ENCODE assay signal across 32 cellular contexts in genomic region chr13:48241651-48242050, GRCh38. TPM values are rescaled to one million over a fixed set of nuclear protein-coding genes. Genes with fewer than 3 reads are reported as not detected.
DNase-seq lines count a peak whose midpoint lies in the region; ATAC-seq, FAIRE-seq and TF ChIP-seq lines count a peak whose summit lies in the region.
"Had no signal": no experiment of that assay in that cellular context is flagged by ENCODE, and none has a peak within 500 bp of the region (broad histone marks: within the 10 kb centered on the region; RNA-seq: fewer than 3 reads in every experiment).

No MANE protein-coding gene starts in this region.

- H3K27me3 Mint-ChIP-seq in CD4-positive, alpha-beta T cell, result no peaks in the 10 kb centered on the region
- H3K27me3 Mint-ChIP-seq: stimulated activated naive B cell treated with anti-CD40 and anti-IgM and Interleukin-4, amounts not matched to agents 10 μg/mL and 1 μg/mL and 100 μg/mL, for 72 hours had no signal

- DNase-seq in CD4-positive, alpha-beta T cell, result no peak
- no peak for DNase-seq in COLO668 (lab: John Stamatoyannopoulos, UW; ENCODE audit: unreplicated experiment)
- no peak for DNase-seq in left ventricle myocardium superior
- DNase-seq: activated CD4-positive, alpha-beta T cell treated with anti-CD3 and anti-CD28 coated beads, Interleukin-2, amount 50 U/mL, for 48 hours; activated CD4-positive, CD25-positive, alpha-beta regulatory T cell treated with anti-CD3 and anti-CD28 coated beads, Interleukin-2, amount 50 U/mL, for 72 hours; activated CD8-positive, alpha-beta memory T cell treated with anti-CD3 and anti-CD28 coated beads, Interleukin-2, amount 50 U/mL, for 4 hours; Calu3; DMS79; effector CD8-positive, alpha-beta T cell; glutamatergic neuron; H9; islet precursor cell; left ventricle myocardium inferior; NCI-H2029 treated with DMSO at 0.1 percent for 48 hours; NCI-H526; nucleus accumbens; OCI-M1; stimulated activated naive B cell treated with anti-CD40 and anti-IgM and Interleukin-4, amounts not matched to agents 10 μg/mL and 1 μg/mL and 100 μg/mL, for 72 hours; testis had no signal

- H3K36me3 ChIP-seq in Loucy (ENCODE audit: insufficient read depth, low read length) (no peaks in the 10 kb centered on the region), neutrophil (peaks cover 80% of the 10 kb centered on the region)
- H3K36me3 ChIP-seq: cardiac muscle cell, prostate gland had no signal

- no peaks in the 10 kb centered on the region for H3K9me3 Mint-ChIP-seq in CD4-positive, alpha-beta T cell
- H3K9me3 Mint-ChIP-seq: activated naive CD4-positive, alpha-beta T cell treated with anti-CD3 and anti-CD28 coated beads, Interleukin-2, amount 50 U/mL, for 72 hours; activated T-helper 2 cell treated with anti-CD3 and anti-CD28 coated beads, Interferon-gamma antibody, Interleukin-2, Interleukin-4, amounts not matched to agents 10 μg/mL and 5 μg/mL and 100 μg/mL, durations not matched to agents 14 hours and 24 hours and 36 hours; H9; stimulated activated naive B cell treated with anti-CD40 and anti-IgM and Interleukin-4, amounts not matched to agents 10 μg/mL and 1 μg/mL and 100 μg/mL, for 72 hours had no signal

- peaks cover 91% of the 10 kb centered on the region for H3K79me2 ChIP-seq in Loucy (ENCODE audit: insufficient read depth, low read length)

- no peak overlapping the region for H3K27ac ChIP-seq in CD4-positive, alpha-beta T cell (ENCODE audit: low read depth, low read length)
- peak overlapping the region; percentile 99 for H3K27ac ChIP-seq in neutrophil
- H3K27ac ChIP-seq: ascending aorta, BLaER1, cardiac muscle cell, coronary artery, left ventricle myocardium inferior, prostate gland, testis, vagina had no signal

- H3K4me3 ChIP-seq in Loucy (ENCODE audit: low read length, poor library complexity, severe bottlenecking) (no peak overlapping the region), neutrophil (ENCODE audit: low read depth in 1 of 2, low read length in 1 of 2) (no peak overlapping the region)
- H3K4me3 ChIP-seq: ascending aorta, BLaER1, cardiac muscle cell, coronary artery, left ventricle myocardium inferior, prostate gland, testis, vagina had no signal

- POLR2A ChIA-PET in CD4-positive, alpha-beta T cell (lab: Charles Lee), result interaction anchor here (0.6 to 2.5 kb wide), 3 partner anchors 9 to 86 kb away, joined by 3 to 13 read pairs (median 7); partner anchors contain the start of gene ITM2B

- peak overlapping the region; percentile 26 for H3K9ac ChIP-seq in Loucy (ENCODE audit: low read depth, low read length, poor library complexity, severe bottlenecking)
- H3K9ac ChIP-seq: BLaER1 had no signal

- H4K20me1 ChIP-seq in Loucy (ENCODE audit: insufficient read depth, low read length, poor library complexity, severe bottlenecking), result peaks cover 36% of the 10 kb centered on the region

- no peak for ATAC-seq in CD4-positive, alpha-beta T cell (ENCODE audit: poor library complexity)
- ATAC-seq in left ventricle myocardium superior (no peak), HG03342 (IDR thresholded peaks at IDR 0.05; ENCODE audit: unreplicated experiment) (no peak)
- ATAC-seq: activated naive CD4-positive, alpha-beta T cell treated with anti-CD3 and anti-CD28 coated beads, Interleukin-2, amount 50 U/mL, for 72 hours; esophagus mucosa; stimulated activated naive B cell treated with anti-CD40 and anti-IgM and Interleukin-4, amounts not matched to agents 10 μg/mL and 1 μg/mL and 100 μg/mL, for 72 hours had no signal

- H3K27me3 ChIP-seq in CD4-positive, alpha-beta T cell (ENCODE audit: control insufficient read depth, insufficient read depth, low read length), result no peaks in the 10 kb centered on the region
- H3K27me3 ChIP-seq in Loucy (ENCODE audit: insufficient read depth, low read length, poor library complexity, severe bottlenecking) (no peaks in the 10 kb centered on the region), neutrophil (no peaks in the 10 kb centered on the region)
- H3K27me3 ChIP-seq: ascending aorta, BLaER1, cardiac muscle cell, testis, vagina had no signal

- no peaks in the 10 kb centered on the region for H3K9me3 ChIP-seq in CD4-positive, alpha-beta T cell (ENCODE audit: control insufficient read depth, low read length)
- no peaks in the 10 kb centered on the region for H3K9me3 ChIP-seq in Loucy (ENCODE audit: insufficient read depth, low read depth, low read length)
- no peaks in the 10 kb centered on the region for H3K9me3 ChIP-seq in neutrophil
- H3K9me3 ChIP-seq: ascending aorta, left ventricle myocardium inferior, prostate gland, testis, vagina had no signal

- CTCF ChIA-PET in CD4-positive, alpha-beta T cell (lab: Charles Lee), result interaction anchor here (0.9 kb wide), 1 partner anchor 114 kb away, joined by 3 read pairs; no protein-coding TSS in a partner anchor

- H3K4me1 Mint-ChIP-seq in CD4-positive, alpha-beta T cell (ENCODE audit: low read depth), result peaks cover 81% of the 10 kb centered on the region

- H3K27ac Mint-ChIP-seq in CD4-positive, alpha-beta T cell, result peak overlapping the region; percentile 37
- H3K27ac Mint-ChIP-seq: activated T-helper 2 cell treated with anti-CD3 and anti-CD28 coated beads, Interferon-gamma antibody, Interleukin-2, Interleukin-4, amounts not matched to agents 10 μg/mL and 5 μg/mL and 100 μg/mL, durations not matched to agents 14 hours and 24 hours and 36 hours; H9 had no signal

- FAIRE-seq in endometrium (lab: Jason Lieb, UNC), result peak; percentile 92

- no peaks in the 10 kb centered on the region for H3F3A ChIP-seq in Loucy (ENCODE audit: low read depth)

- no peaks in the 10 kb centered on the region for H3K9me2 ChIP-seq in Loucy (replicated peaks; ENCODE audit: low read depth, low read length)

- no peak overlapping the region for H2AFZ ChIP-seq in Loucy (ENCODE audit: low read length)

- H3K4me1 ChIP-seq in Loucy (ENCODE audit: insufficient read depth, low read length, poor library complexity, severe bottlenecking), result peaks cover 41% of the 10 kb centered on the region
- peaks cover 46 to 68% of the 10 kb centered on the region in 2 experiments for H3K4me1 ChIP-seq in neutrophil (ENCODE audit: control insufficient read depth in 1 of 2, insufficient read depth in 1 of 2, low read depth in 1 of 2, low read length in 1 of 2)
- H3K4me1 ChIP-seq: prostate gland had no signal

- TF ChIP-seq CTCF in CD4-positive, alpha-beta T cell (IDR thresholded peaks at IDR 0.05), result no peak
- TF ChIP-seq CTCF in Loucy (conservative IDR thresholded peaks at IDR 0.05; ENCODE audit: low read length) (no peak), neutrophil (IDR thresholded peaks at IDR 0.05) (no peak)

- peaks cover 74% of the 10 kb centered on the region for H3K36me3 Mint-ChIP-seq in CD4-positive, alpha-beta T cell (ENCODE audit: low read depth)

- H3K4me2 ChIP-seq in Loucy (ENCODE audit: low read depth, low read length, poor library complexity, severe bottlenecking), result peak overlapping the region; percentile 58
- H3K4me2 ChIP-seq: BLaER1 had no signal

- peak overlapping the region; percentile 54 for H3K4me3 Mint-ChIP-seq in CD4-positive, alpha-beta T cell
- H3K4me3 Mint-ChIP-seq: H9; stimulated activated naive B cell treated with anti-CD40 and anti-IgM and Interleukin-4, amounts not matched to agents 10 μg/mL and 1 μg/mL and 100 μg/mL, for 72 hours had no signal

- intact Hi-C loops in CD4-positive, alpha-beta T cell (cut with DNase I, micrococcal nuclease), result no loop called here
- intact Hi-C loops in left ventricle myocardium superior (cut with micrococcal nuclease), result no loop called here

RNA-seq across cellular contexts. Expression of gene ITM2B, which starts 8.6 kb away (rescaled TPM):
- 100 to 1,000 TPM; 305 to 323 TPM for total RNA-seq in CD4-positive, alpha-beta T cell
- 519 TPM for total RNA-seq in left ventricle myocardium superior
